Comparison of ENCODE assay signal across 28 cellular contexts in the genomic region with DNA sequence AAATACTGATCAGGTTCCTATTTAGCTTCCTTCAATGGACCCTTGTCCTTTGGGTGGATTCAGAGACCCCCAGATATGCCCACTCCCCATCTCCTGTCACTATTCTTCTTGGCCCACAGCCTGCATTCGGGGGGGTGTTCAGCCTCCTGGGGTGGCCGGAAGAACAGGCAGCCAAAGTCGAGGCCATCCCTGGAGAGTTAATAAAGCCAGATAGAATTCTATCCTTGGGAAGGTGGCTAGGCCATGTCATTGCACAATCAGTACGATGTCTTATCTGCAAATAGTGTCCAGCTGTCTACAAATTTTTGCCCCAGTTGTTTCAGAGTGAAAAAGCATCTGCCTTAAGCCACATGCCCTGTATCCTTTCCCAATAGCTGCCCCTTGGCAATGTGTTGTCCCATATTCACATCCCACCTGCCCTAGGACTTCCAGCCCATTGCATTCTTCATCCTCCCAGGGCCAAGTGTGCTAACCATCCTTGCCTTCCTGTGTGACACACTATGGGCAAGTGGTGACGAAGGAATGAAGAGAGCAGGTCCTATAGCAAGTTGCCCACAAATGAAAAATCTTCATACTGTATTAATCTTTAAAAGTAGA. TPM values are rescaled to one million over a fixed set of nuclear protein-coding genes. Genes with fewer than 3 reads are reported as not detected.
"Had no signal": no experiment of that assay in that cellular context is flagged by ENCODE, and none has a peak within 500 bp of the region (broad histone marks: within the 10 kb centered on the region; RNA-seq: fewer than 3 reads in every experiment).

No MANE protein-coding gene starts in this region.

- H3K36me3 Mint-ChIP-seq: natural killer cell; stimulated activated memory B cell treated with anti-CD40 and anti-IgM and Interleukin-4, amounts not matched to agents 10 μg/mL and 1 μg/mL and 100 μg/mL, for 72 hours had no signal

- H3K4me1 Mint-ChIP-seq: endodermal cell; stimulated activated memory B cell treated with anti-CD40 and anti-IgM and Interleukin-4, amounts not matched to agents 10 μg/mL and 1 μg/mL and 100 μg/mL, for 72 hours had no signal

- H3K4me3 ChIP-seq: colonic mucosa, esophagus squamous epithelium, lung, pancreas, sigmoid colon, skin epidermis, spleen, testis, tibial artery, upper lobe of left lung had no signal

- H3K27ac ChIP-seq: colonic mucosa, esophagus squamous epithelium, neutrophil, pancreas, sigmoid colon, skin epidermis, spleen, testis, tibial artery, upper lobe of left lung had no signal

- H3K27me3 Mint-ChIP-seq: stimulated activated memory B cell treated with anti-CD40 and anti-IgM and Interleukin-4, amounts not matched to agents 10 μg/mL and 1 μg/mL and 100 μg/mL, for 72 hours had no signal

- H3K27ac Mint-ChIP-seq: dendritic cell treated with granulocyte-macrophage colony-stimulating factor and Interleukin-4, amounts not matched to agents 40 ng/mL and 50 ng/mL, for 4 days; endodermal cell; immature natural killer cell; memory B cell; natural killer cell; stimulated activated memory B cell treated with anti-CD40 and anti-IgM and Interleukin-4, amounts not matched to agents 10 μg/mL and 1 μg/mL and 100 μg/mL, for 72 hours had no signal

- H3K4me3 Mint-ChIP-seq: dendritic cell treated with granulocyte-macrophage colony-stimulating factor and Interleukin-4, amounts not matched to agents 40 ng/mL and 50 ng/mL, for 4 days; endodermal cell; immature natural killer cell; memory B cell; natural killer cell; stimulated activated memory B cell treated with anti-CD40 and anti-IgM and Interleukin-4, amounts not matched to agents 10 μg/mL and 1 μg/mL and 100 μg/mL, for 72 hours had no signal

- H3K9me3 Mint-ChIP-seq: natural killer cell had no signal

- H3K27me3 ChIP-seq: colonic mucosa, esophagus squamous epithelium, neutrophil, pancreas, sigmoid colon, spleen, testis, tibial artery, upper lobe of left lung had no signal

- DNase-seq: colonic mucosa; effector CD8-positive, alpha-beta T cell; endodermal cell; esophagus squamous epithelium; foreskin melanocyte; hypothalamus; immature natural killer cell; islet precursor cell; kidney glomerular epithelial cell; left colon; natural killer cell; pancreas; retina; sigmoid colon; spleen; stimulated activated CD4-positive, alpha-beta T cell treated with anti-CD3 and anti-CD28 coated beads, Interleukin-4, amount 100 ng/mL, for 4 hours; stimulated activated naive CD8-positive, alpha-beta T cell treated with anti-CD3 and anti-CD28 coated beads, Interleukin-15, Interleukin-2, amounts not matched to agents 100 U/mL and 50 U/mL, for 24 hours; substantia nigra; testis; tibial artery; upper lobe of left lung had no signal

- ATAC-seq: left colon; natural killer cell; pancreas; stimulated activated memory B cell treated with anti-CD40 and anti-IgM and Interleukin-4, amounts not matched to agents 10 μg/mL and 1 μg/mL and 100 μg/mL, for 72 hours; stimulated activated naive CD8-positive, alpha-beta T cell treated with anti-CD3 and anti-CD28 coated beads, Interleukin-15, Interleukin-2, amounts not matched to agents 100 U/mL and 50 U/mL, for 24 hours had no signal

- H3K36me3 ChIP-seq: colonic mucosa, esophagus squamous epithelium, neutrophil, pancreas, sigmoid colon, spleen, tibial artery, upper lobe of left lung had no signal

- H3K4me1 ChIP-seq: esophagus squamous epithelium, pancreas, testis had no signal

- H3K9me3 ChIP-seq: colonic mucosa, neutrophil, pancreas, sigmoid colon, testis had no signal

RNA-seq across cellular contexts. Expression of a gene that starts 53.3 kb away (rescaled TPM):
- total RNA-seq: epithelial cell of proximal tubule had no signal
